Comparison of ENCODE assay signal across 9 cellular contexts in the genomic region with DNA sequence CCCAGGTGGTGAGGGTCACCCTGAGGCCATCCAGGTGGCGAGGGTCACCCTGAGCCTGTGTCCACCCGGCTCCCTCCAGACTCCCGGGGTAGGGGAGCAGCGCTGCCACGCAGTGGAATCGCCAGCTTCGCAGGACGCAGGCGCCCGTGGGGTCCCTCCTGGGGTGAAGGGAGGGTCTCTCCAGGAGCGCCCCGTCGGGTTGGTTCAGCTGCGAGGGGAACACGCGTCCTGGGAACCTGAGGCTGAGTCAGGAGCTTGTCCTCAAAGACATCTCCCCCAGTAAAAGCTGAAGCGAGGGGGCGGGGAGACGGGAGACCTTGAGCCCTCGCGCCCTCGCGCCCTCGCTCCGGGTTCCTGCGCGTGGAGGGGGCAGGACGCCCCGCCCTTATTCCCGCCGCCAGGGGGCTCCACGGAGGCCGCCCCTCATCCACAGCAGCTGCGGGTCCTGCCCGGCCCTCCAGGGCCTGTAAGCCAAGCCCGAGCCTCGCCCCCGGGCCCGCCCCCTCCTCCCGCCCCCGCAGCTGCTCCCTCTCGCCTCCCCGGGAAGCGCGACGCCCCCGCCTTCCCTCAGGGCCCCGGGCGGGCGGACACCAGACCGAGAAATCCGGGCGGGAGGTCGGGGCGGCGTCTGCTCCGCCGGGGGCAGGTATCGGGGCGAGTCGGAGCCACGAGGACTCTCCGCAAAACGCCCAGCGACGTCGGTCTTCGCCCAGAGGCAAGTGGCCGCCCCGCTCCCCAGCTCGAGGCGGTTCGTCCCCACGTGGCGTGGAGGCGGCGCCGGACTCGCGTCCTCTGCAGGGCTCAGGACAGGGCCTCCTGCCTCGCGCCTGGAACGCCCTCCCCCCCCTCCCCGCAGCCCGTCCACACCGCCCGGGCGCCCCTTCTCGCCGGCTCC. TPM values are rescaled to one million over a fixed set of nuclear protein-coding genes. Genes with fewer than 3 reads are reported as not detected.
DNase-seq lines count a peak whose midpoint lies in the region; ATAC-seq and TF ChIP-seq lines count a peak whose summit lies in the region.
"Had no signal": no experiment of that assay in that cellular context is flagged by ENCODE, and none has a peak within 500 bp of the region (broad histone marks: within the 10 kb centered on the region; RNA-seq: fewer than 3 reads in every experiment).

No MANE protein-coding gene starts in this region.

- CTCF ChIA-PET in activated CD8-positive, alpha-beta T cell treated with anti-CD3 and anti-CD28 coated beads for 36 hours (lab: Charles Lee) = interaction anchor here (0.6 to 3.8 kb wide), 11 partner anchors 10 to 165 kb away, joined by 3 to 16 read pairs (median 4); no protein-coding TSS in a partner anchor
- CTCF ChIA-PET in activated CD8-positive, alpha-beta T cell treated with anti-CD3 and anti-CD28 coated beads, Interleukin-2, amount 10 ng/mL, durations not matched to agents 7 days and 5 days (lab: Charles Lee) = interaction anchor here (1.2 to 2.2 kb wide), 3 partner anchors 9 to 47 kb away, joined by 3 to 7 read pairs (median 4); no protein-coding TSS in a partner anchor

- TF ChIP-seq CTCF in activated CD8-positive, alpha-beta T cell treated with anti-CD3 and anti-CD28 coated beads for 36 hours (IDR thresholded peaks at IDR 0.05) = peak; percentile 49
- TF ChIP-seq CTCF in kidney epithelial cell (IDR thresholded peaks at IDR 0.05; ENCODE audit: insufficient read depth, low read length, poor library complexity, severe bottlenecking) (peak; percentile 31), thoracic aorta (IDR thresholded peaks at IDR 0.05) (peak; percentile 23)

- H3K4me3 Mint-ChIP-seq in activated CD8-positive, alpha-beta T cell treated with anti-CD3 and anti-CD28 coated beads for 36 hours = no peak overlapping the region
- no peak overlapping the region for H3K4me3 Mint-ChIP-seq in activated CD8-positive, alpha-beta T cell treated with anti-CD3 and anti-CD28 coated beads, Interleukin-2, amount 10 ng/mL, durations not matched to agents 7 days and 5 days

- peak; percentile 45 for ATAC-seq in activated CD8-positive, alpha-beta T cell treated with anti-CD3 and anti-CD28 coated beads for 36 hours
- ATAC-seq in activated CD8-positive, alpha-beta T cell treated with anti-CD3 and anti-CD28 coated beads, Interleukin-2, amount 10 ng/mL, durations not matched to agents 7 days and 5 days = no peak
- peak; percentile 13 to 29 for ATAC-seq in activated naive CD4-positive, alpha-beta T cell treated with anti-CD3 and anti-CD28 coated beads, Interleukin-2, amount 50 U/mL, for 72 hours
- ATAC-seq in thoracic aorta (ENCODE audit: insufficient number of reproducible peaks, low FRiP score, low read depth) (no peak), HG02852 (IDR thresholded peaks at IDR 0.05; ENCODE audit: unreplicated experiment) (no peak), HG03095 (IDR thresholded peaks at IDR 0.05; ENCODE audit: unreplicated experiment) (no peak), HG03520 (IDR thresholded peaks at IDR 0.05; ENCODE audit: unreplicated experiment) (no peak)

- H3K9me3 Mint-ChIP-seq in activated CD8-positive, alpha-beta T cell treated with anti-CD3 and anti-CD28 coated beads for 36 hours = peaks cover 41% of the 10 kb centered on the region
- peaks cover 27% of the 10 kb centered on the region for H3K9me3 Mint-ChIP-seq in activated CD8-positive, alpha-beta T cell treated with anti-CD3 and anti-CD28 coated beads, Interleukin-2, amount 10 ng/mL, durations not matched to agents 7 days and 5 days (ENCODE audit: insufficient read depth)
- peaks cover 20 to 33% of the 10 kb centered on the region in 2 donors for H3K9me3 Mint-ChIP-seq in activated naive CD4-positive, alpha-beta T cell treated with anti-CD3 and anti-CD28 coated beads, Interleukin-2, amount 50 U/mL, for 72 hours

- no peaks in the 10 kb centered on the region for H3K36me3 ChIP-seq in kidney epithelial cell (ENCODE audit: control insufficient read depth, insufficient read depth, low read length)
- H3K36me3 ChIP-seq in thoracic aorta = no peaks in the 10 kb centered on the region

- peaks cover 21% of the 10 kb centered on the region for H3K4me1 Mint-ChIP-seq in activated CD8-positive, alpha-beta T cell treated with anti-CD3 and anti-CD28 coated beads for 36 hours (ENCODE audit: low read depth)
- H3K4me1 Mint-ChIP-seq in activated CD8-positive, alpha-beta T cell treated with anti-CD3 and anti-CD28 coated beads, Interleukin-2, amount 10 ng/mL, durations not matched to agents 7 days and 5 days (ENCODE audit: low read depth) = no peaks in the 10 kb centered on the region

- peaks cover 9% of the 10 kb centered on the region for H3K27me3 Mint-ChIP-seq in activated CD8-positive, alpha-beta T cell treated with anti-CD3 and anti-CD28 coated beads for 36 hours
- H3K27me3 Mint-ChIP-seq in activated CD8-positive, alpha-beta T cell treated with anti-CD3 and anti-CD28 coated beads, Interleukin-2, amount 10 ng/mL, durations not matched to agents 7 days and 5 days (ENCODE audit: low read depth) = peaks cover 30% of the 10 kb centered on the region

- H3K27ac Mint-ChIP-seq in activated CD8-positive, alpha-beta T cell treated with anti-CD3 and anti-CD28 coated beads for 36 hours = no peak overlapping the region
- H3K27ac Mint-ChIP-seq in activated CD8-positive, alpha-beta T cell treated with anti-CD3 and anti-CD28 coated beads, Interleukin-2, amount 10 ng/mL, durations not matched to agents 7 days and 5 days = no peak overlapping the region
- H3K27ac Mint-ChIP-seq in activated naive CD4-positive, alpha-beta T cell treated with anti-CD3 and anti-CD28 coated beads, Interleukin-2, amount 50 U/mL, for 72 hours = no peak overlapping the region

- H3K27me3 ChIP-seq in kidney epithelial cell (ENCODE audit: control insufficient read depth, insufficient read depth, low read length) (peaks cover 18% of the 10 kb centered on the region), thoracic aorta (replicated peaks; ENCODE audit: insufficient read depth) (no peaks in the 10 kb centered on the region)

- intact Hi-C loops in activated CD8-positive, alpha-beta T cell treated with anti-CD3 and anti-CD28 coated beads for 36 hours (cut with micrococcal nuclease) = no loop called here

- H3K27ac ChIP-seq in thoracic aorta = no peak overlapping the region

- peaks cover 34% of the 10 kb centered on the region for H3K36me3 Mint-ChIP-seq in activated CD8-positive, alpha-beta T cell treated with anti-CD3 and anti-CD28 coated beads for 36 hours (ENCODE audit: low read depth)
- H3K36me3 Mint-ChIP-seq in activated CD8-positive, alpha-beta T cell treated with anti-CD3 and anti-CD28 coated beads, Interleukin-2, amount 10 ng/mL, durations not matched to agents 7 days and 5 days (ENCODE audit: low read depth) = peaks cover 13% of the 10 kb centered on the region
- peaks cover 23 to 49% of the 10 kb centered on the region in 2 donors for H3K36me3 Mint-ChIP-seq in activated naive CD4-positive, alpha-beta T cell treated with anti-CD3 and anti-CD28 coated beads, Interleukin-2, amount 50 U/mL, for 72 hours

- H3K4me1 ChIP-seq in thoracic aorta (ENCODE audit: control insufficient read depth in 1 of 2, low read depth in 2 of 2) = no peaks in the 10 kb centered on the region

- POLR2A ChIA-PET in activated CD8-positive, alpha-beta T cell treated with anti-CD3 and anti-CD28 coated beads for 36 hours (lab: Charles Lee) = interaction anchor here (0.7 to 1.9 kb wide), 10 partner anchors 9 to 208 kb away, joined by 3 to 4 read pairs (median 4); no protein-coding TSS in a partner anchor
- POLR2A ChIA-PET in activated CD8-positive, alpha-beta T cell treated with anti-CD3 and anti-CD28 coated beads, Interleukin-2, amount 10 ng/mL, durations not matched to agents 7 days and 5 days (lab: Charles Lee) = no interaction called here

- H3K9me3 ChIP-seq in thoracic aorta = peaks cover 22% of the 10 kb centered on the region

- DNase-seq in activated CD8-positive, alpha-beta T cell treated with anti-CD3 and anti-CD28 coated beads for 36 hours = no peak
- no peak for DNase-seq in activated CD8-positive, alpha-beta T cell treated with anti-CD3 and anti-CD28 coated beads, Interleukin-2, amount 10 ng/mL, durations not matched to agents 7 days and 5 days
- no peak for DNase-seq in activated naive CD4-positive, alpha-beta T cell treated with anti-CD3 and anti-CD28 coated beads, Interleukin-2, amount 50 U/mL, for 72 hours (ENCODE audit: low spot score in 2 of 2)
- DNase-seq in kidney epithelial cell (ENCODE audit: low read depth) (no peak), thoracic aorta (ENCODE audit: low spot score) (no peak)
- DNase-seq: COR-L47 had no signal

- H3K4me3 ChIP-seq in kidney epithelial cell (ENCODE audit: low read depth, low read length) (no peak overlapping the region), thoracic aorta (peak overlapping the region; percentile 47)

RNA-seq across cellular contexts. Expression of gene PIM3, which starts 22.8 kb away (rescaled TPM):
- 100 to 1,000 TPM; 146 to 158 TPM for total RNA-seq in activated CD8-positive, alpha-beta T cell treated with anti-CD3 and anti-CD28 coated beads for 36 hours
- 10 to 100 TPM; 45.1 to 45.7 TPM for total RNA-seq in activated CD8-positive, alpha-beta T cell treated with anti-CD3 and anti-CD28 coated beads, Interleukin-2, amount 10 ng/mL, durations not matched to agents 7 days and 5 days
- total RNA-seq in activated naive CD4-positive, alpha-beta T cell treated with anti-CD3 and anti-CD28 coated beads, Interleukin-2, amount 50 U/mL, for 72 hours = 100 to 1,000 TPM in 1 of 2 donors, 10 to 100 TPM in 1; 77.2 to 522 TPM
- 66.9 and 77.3 TPM in 2 replicates for total RNA-seq in kidney epithelial cell
- 100 to 1,000 TPM in 1 of 2 donors, 10 to 100 TPM in 1; 54.0 to 112 TPM for total RNA-seq in thoracic aorta

RNA-seq across cellular contexts. Expression of gene IL17REL, which starts 29.2 kb away (rescaled TPM):
- total RNA-seq in activated CD8-positive, alpha-beta T cell treated with anti-CD3 and anti-CD28 coated beads for 36 hours = under 1 TPM in 1 of 2 experiments, not detected in 1; 0.14 TPM
- total RNA-seq in activated CD8-positive, alpha-beta T cell treated with anti-CD3 and anti-CD28 coated beads, Interleukin-2, amount 10 ng/mL, durations not matched to agents 7 days and 5 days = not detected
- under 1 TPM; 0.11 to 0.12 TPM for total RNA-seq in activated naive CD4-positive, alpha-beta T cell treated with anti-CD3 and anti-CD28 coated beads, Interleukin-2, amount 50 U/mL, for 72 hours
- not detected in 2 replicates for total RNA-seq in kidney epithelial cell
- total RNA-seq in thoracic aorta = not detected

Comparison
In these comparisons a context has a peak if more than half of its experiments do, and no peak if none do; other contexts are left out.
1. ATAC-seq: peak in activated CD8-positive, alpha-beta T cell treated with anti-CD3 and anti-CD28 coated beads for 36 hours (single experiment) and activated naive CD4-positive, alpha-beta T cell treated with anti-CD3 and anti-CD28 coated beads, Interleukin-2, amount 50 U/mL, for 72 hours (2 of 2); none in activated CD8-positive, alpha-beta T cell treated with anti-CD3 and anti-CD28 coated beads, Interleukin-2, amount 10 ng/mL, durations not matched to agents 7 days and 5 days (single experiment), thoracic aorta (single experiment), HG02852 (single experiment), HG03095 (single experiment) and HG03520 (single experiment).
2. Peak in every context shown above with its lines, with median percentiles within 50 percentile points of each other: CTCF ChIP-seq.